ENCODE assay signal across 8 cellular contexts in the genomic region with DNA sequence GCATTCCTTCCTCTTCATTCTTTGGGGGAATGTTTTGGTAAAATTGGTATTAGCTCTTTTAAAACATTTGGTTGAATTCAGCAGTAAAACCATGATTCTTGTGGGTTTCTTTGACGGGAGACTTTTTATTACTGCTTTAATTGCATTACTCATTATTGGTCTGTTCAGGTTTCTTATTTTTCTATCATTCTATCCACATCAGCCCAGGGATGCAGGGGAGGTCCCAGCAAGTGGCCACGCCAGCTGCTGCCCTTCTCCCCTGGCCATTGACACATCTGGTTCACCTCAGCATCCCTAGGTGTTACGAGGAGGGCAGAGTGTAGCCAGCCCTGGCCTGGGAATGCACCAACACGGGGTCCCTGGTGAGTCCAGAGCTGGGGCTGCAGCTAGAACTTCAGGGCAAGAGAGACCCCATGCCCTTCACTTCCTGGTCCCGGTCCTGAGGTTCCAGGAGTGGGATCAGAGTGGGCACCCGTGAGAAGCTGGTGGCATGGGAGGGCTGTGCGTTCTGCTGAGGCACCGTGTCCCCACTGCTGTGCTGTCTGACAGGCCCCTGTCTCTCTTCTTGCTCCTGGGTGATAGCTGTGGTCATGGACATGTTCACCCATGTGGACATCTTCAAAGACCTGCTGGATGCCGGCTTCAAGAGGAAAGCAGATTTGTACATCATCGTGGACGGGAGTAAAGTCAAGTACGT.
DNase-seq lines count a peak whose midpoint lies in the region; ATAC-seq, FAIRE-seq and TF ChIP-seq lines count a peak whose summit lies in the region.
"Not testable (repeated sequence)": the region's sequence is repeated elsewhere in the genome, so short reads cannot be mapped to it uniquely, and the experiment has no call there.

No MANE protein-coding gene starts in this region.

- H3K36me3 ChIP-seq in CD4-positive, CD25-positive, alpha-beta regulatory T cell (ENCODE audit: control insufficient read depth, insufficient read depth, low read length); astrocyte (ENCODE audit: insufficient read depth, low read length); endodermal cell (ENCODE audit: control insufficient read depth, insufficient read depth, low read length); kidney (ENCODE audit: control insufficient read depth in 1 of 2, insufficient read depth in 2 of 2, low read length in 2 of 2); upper lobe of right lung: not testable (repeated sequence)

- H2BK20ac ChIP-seq in H9 (ENCODE audit: low read depth, low read length, poor library complexity, severe bottlenecking) = not testable (repeated sequence)

- not testable (repeated sequence) for FAIRE-seq in astrocyte (lab: Jason Lieb, UNC); kidney (lab: Jason Lieb, UNC)

- H2AK5ac ChIP-seq in H9 (ENCODE audit: insufficient read length, low read length) = not testable (repeated sequence)

- not testable (repeated sequence) for ATAC-seq in CD4-positive, CD25-positive, alpha-beta regulatory T cell (ENCODE audit: low read depth in 2 of 2); naive thymus-derived CD8-positive, alpha-beta T cell
- peak; percentile 28 for ATAC-seq in upper lobe of right lung

- not testable (repeated sequence) for H3K23ac ChIP-seq in H9 (ENCODE audit: insufficient read length, low read depth, low read length)

- not testable (repeated sequence) for H3K4me3 ChIP-seq in CD4-positive, CD25-positive, alpha-beta regulatory T cell (ENCODE audit: low read depth, low read length); astrocyte (ENCODE audit: insufficient read depth, low read depth, low read length); endodermal cell (ENCODE audit: low read length); kidney (ENCODE audit: low read length in 2 of 2); upper lobe of right lung

- not testable (repeated sequence) for H3K9me3 ChIP-seq in CD4-positive, CD25-positive, alpha-beta regulatory T cell (ENCODE audit: control insufficient read depth in 2 of 2, low read length in 2 of 2); H9 (ENCODE audit: control insufficient read depth, low read depth, low read length); astrocyte (ENCODE audit: insufficient read depth, low read depth, low read length); endodermal cell (ENCODE audit: control insufficient read depth, low read length); kidney (ENCODE audit: control insufficient read depth in 1 of 2, low read length in 2 of 2); upper lobe of right lung

- H3K27me3 Mint-ChIP-seq in CD4-positive, CD25-positive, alpha-beta regulatory T cell; H9 (ENCODE audit: low read depth); activated CD4-positive, alpha-beta memory T cell treated with anti-CD3 and anti-CD28 coated beads for 36 hours; endodermal cell (ENCODE audit: insufficient read depth); naive thymus-derived CD8-positive, alpha-beta T cell: not testable (repeated sequence)
- peaks cover 12% of the 10 kb centered on the region for H3K27me3 Mint-ChIP-seq in astrocyte (ENCODE audit: low read depth, unreplicated experiment)

- H3K9me3 Mint-ChIP-seq in CD4-positive, CD25-positive, alpha-beta regulatory T cell; H9; activated CD4-positive, alpha-beta memory T cell treated with anti-CD3 and anti-CD28 coated beads for 36 hours; astrocyte (ENCODE audit: unreplicated experiment); endodermal cell; naive thymus-derived CD8-positive, alpha-beta T cell: not testable (repeated sequence)

- not testable (repeated sequence) for H3K27me3 ChIP-seq in CD4-positive, CD25-positive, alpha-beta regulatory T cell (ENCODE audit: control insufficient read depth, insufficient read depth, low read length); H9 (ENCODE audit: insufficient read depth, low read length); astrocyte (ENCODE audit: insufficient read depth, low read length); endodermal cell (ENCODE audit: control insufficient read depth, insufficient read depth, low read length, poor library complexity, severe bottlenecking); upper lobe of right lung

- not testable (repeated sequence) for H3K23me2 ChIP-seq in H9 (ENCODE audit: insufficient read length, low read depth, low read length, poor library complexity, severe bottlenecking)

- not testable (repeated sequence) for H3K9ac ChIP-seq in H9 (ENCODE audit: extremely low read depth, insufficient read length, low read length); astrocyte (ENCODE audit: low read length); endodermal cell (ENCODE audit: extremely low read depth, low read length, poor library complexity, severe bottlenecking); kidney (ENCODE audit: low read length in 2 of 2)

- H3K4me1 Mint-ChIP-seq in CD4-positive, CD25-positive, alpha-beta regulatory T cell = peaks cover 0 to 47% (median 11%) of the 10 kb centered on the region in 4 donors
- not testable (repeated sequence) for H3K4me1 Mint-ChIP-seq in H9; astrocyte (ENCODE audit: low read depth, unreplicated experiment); endodermal cell
- peaks cover 49% of the 10 kb centered on the region for H3K4me1 Mint-ChIP-seq in activated CD4-positive, alpha-beta memory T cell treated with anti-CD3 and anti-CD28 coated beads for 36 hours (ENCODE audit: low read depth)
- peaks cover 29 to 47% (median 42%) of the 10 kb centered on the region in 4 donors for H3K4me1 Mint-ChIP-seq in naive thymus-derived CD8-positive, alpha-beta T cell

- not testable (repeated sequence) for H2BK15ac ChIP-seq in H9 (ENCODE audit: low read depth, low read length)

- H3K4me1 ChIP-seq in CD4-positive, CD25-positive, alpha-beta regulatory T cell (ENCODE audit: control insufficient read depth, insufficient read depth, low read length, poor library complexity, severe bottlenecking); H9 (ENCODE audit: insufficient read depth, low read length); astrocyte (ENCODE audit: insufficient read depth, low read length); endodermal cell (ENCODE audit: control insufficient read depth, insufficient read depth, low read length); kidney (ENCODE audit: control insufficient read depth in 1 of 2, insufficient read depth in 1 of 2, low read depth in 1 of 2, low read length in 2 of 2); upper lobe of right lung: not testable (repeated sequence)

- H4K20me1 ChIP-seq in H9 (ENCODE audit: control insufficient read depth, insufficient read depth, insufficient read length); astrocyte (ENCODE audit: insufficient read depth, low read length): not testable (repeated sequence)

- H3K4ac ChIP-seq in H9 (ENCODE audit: low read depth, low read length) = not testable (repeated sequence)

- not testable (repeated sequence) for H4K91ac ChIP-seq in H9 (ENCODE audit: insufficient read length, low read depth, low read length)

- not testable (repeated sequence) for H3K56ac ChIP-seq in H9 (ENCODE audit: insufficient read length, low read depth, low read length)

- WGBS in H9 (ENCODE audit: extremely low coverage, insufficient read length, low lambda C conversion rate) = no CpG with 5 or more reads among the region's 12 CpGs
- 92 to 100% methylated on average over 1 to 12 of the region's 12 CpGs for WGBS in endodermal cell (ENCODE audit: insufficient coverage in 1 of 2, insufficient read length in 1 of 2), 2 experiments

- H3K79me1 ChIP-seq in H9 (ENCODE audit: insufficient read depth, low read depth, low read length, poor library complexity, severe bottlenecking) = not testable (repeated sequence)

- H3K4me2 ChIP-seq in H9 (ENCODE audit: insufficient read depth, insufficient read length, low read length); astrocyte (ENCODE audit: low read length): not testable (repeated sequence)

- not testable (repeated sequence) for H2AFZ ChIP-seq in H9 (ENCODE audit: low read length); astrocyte (ENCODE audit: low read depth, low read length)

- not testable (repeated sequence) for H2BK12ac ChIP-seq in H9 (ENCODE audit: insufficient read length, low read depth, low read length)

- not testable (repeated sequence) for H4K5ac ChIP-seq in H9 (ENCODE audit: insufficient read length, low read depth, low read length)

- H3K27ac ChIP-seq in CD4-positive, CD25-positive, alpha-beta regulatory T cell (ENCODE audit: insufficient read depth, low read length, poor library complexity, severe bottlenecking); H9 (ENCODE audit: insufficient read length, low read depth, low read length); astrocyte (ENCODE audit: low read depth, low read length); endodermal cell (ENCODE audit: low read depth, low read length); kidney (ENCODE audit: low read depth in 2 of 2, low read length in 2 of 2); upper lobe of right lung: not testable (repeated sequence)

- intact Hi-C loops in activated CD4-positive, alpha-beta memory T cell treated with anti-CD3 and anti-CD28 coated beads for 36 hours (cut with micrococcal nuclease); kidney (cut with DNase I); upper lobe of right lung (cut with DNase I): not testable (repeated sequence)

- not testable (repeated sequence) for H3T11ph ChIP-seq in H9 (ENCODE audit: low read length)

- not testable (repeated sequence) for H3K14ac ChIP-seq in H9 (ENCODE audit: insufficient read depth, low read length)

- H3K27ac Mint-ChIP-seq in CD4-positive, CD25-positive, alpha-beta regulatory T cell = peak overlapping the region in 2 of 3 donors; percentile 38 to 49
- H3K27ac Mint-ChIP-seq in H9, endodermal cell: not testable (repeated sequence)
- peak overlapping the region; percentile 3 for H3K27ac Mint-ChIP-seq in activated CD4-positive, alpha-beta memory T cell treated with anti-CD3 and anti-CD28 coated beads for 36 hours
- peak overlapping the region; percentile 5 for H3K27ac Mint-ChIP-seq in astrocyte (ENCODE audit: unreplicated experiment)
- H3K27ac Mint-ChIP-seq in naive thymus-derived CD8-positive, alpha-beta T cell = peak overlapping the region in 8 of 10 donors; percentile 50 to 85 (median 61)

- not testable (repeated sequence) for TF ChIP-seq CTCF in H9 (conservative IDR thresholded peaks at IDR 0.05); astrocyte (IDR thresholded peaks at IDR 0.05; ENCODE audit: insufficient read depth, low read depth, low read length); endodermal cell (conservative IDR thresholded peaks at IDR 0.05); kidney (IDR thresholded peaks at IDR 0.05; ENCODE audit: borderline replicate concordance, extremely low read depth, insufficient read depth); upper lobe of right lung (IDR thresholded peaks at IDR 0.05)

- not testable (repeated sequence) for H3K4me3 Mint-ChIP-seq in CD4-positive, CD25-positive, alpha-beta regulatory T cell; H9; astrocyte (ENCODE audit: unreplicated experiment); endodermal cell
- H3K4me3 Mint-ChIP-seq in activated CD4-positive, alpha-beta memory T cell treated with anti-CD3 and anti-CD28 coated beads for 36 hours = peak overlapping the region; percentile 16
- peak overlapping the region in 4 of 10 donors; percentile 13 to 38 (median 18) for H3K4me3 Mint-ChIP-seq in naive thymus-derived CD8-positive, alpha-beta T cell

- POLR2A ChIA-PET in activated CD4-positive, alpha-beta memory T cell treated with anti-CD3 and anti-CD28 coated beads for 36 hours (lab: Charles Lee); naive thymus-derived CD8-positive, alpha-beta T cell (lab: Charles Lee): not testable (repeated sequence)

- not testable (repeated sequence) for H3K79me2 ChIP-seq in H9 (ENCODE audit: insufficient read depth, low read length); astrocyte (ENCODE audit: insufficient read depth, low read length)

- H3K18ac ChIP-seq in H9 (ENCODE audit: insufficient read length, low read depth, low read length) = not testable (repeated sequence)

- not testable (repeated sequence) for H2BK5ac ChIP-seq in H9 (ENCODE audit: insufficient read length, low read length)

- not testable (repeated sequence) for H3K36me3 Mint-ChIP-seq in CD4-positive, CD25-positive, alpha-beta regulatory T cell; H9 (ENCODE audit: insufficient read depth in 1 of 3, low read depth in 3 of 3); activated CD4-positive, alpha-beta memory T cell treated with anti-CD3 and anti-CD28 coated beads for 36 hours; astrocyte (ENCODE audit: low read depth, unreplicated experiment); endodermal cell (ENCODE audit: low read depth); naive thymus-derived CD8-positive, alpha-beta T cell

- not testable (repeated sequence) for H2BK120ac ChIP-seq in H9 (ENCODE audit: low read depth, low read length, poor library complexity, severe bottlenecking)

- not testable (repeated sequence) for H4K8ac ChIP-seq in H9 (replicated peaks; ENCODE audit: insufficient read length, low read depth, low read length)

- DNase-seq in CD4-positive, CD25-positive, alpha-beta regulatory T cell; activated CD4-positive, alpha-beta memory T cell treated with anti-CD3 and anti-CD28 coated beads for 36 hours; astrocyte (ENCODE audit: low read depth); naive thymus-derived CD8-positive, alpha-beta T cell; upper lobe of right lung: not testable (repeated sequence)
- DNase-seq in H9 (peak; percentile 10), endodermal cell (peak; percentile 9), kidney (peak; percentile 67)

- CTCF ChIA-PET in activated CD4-positive, alpha-beta memory T cell treated with anti-CD3 and anti-CD28 coated beads for 36 hours (lab: Charles Lee) = not testable (repeated sequence)
